7 cellular contexts compared by ENCODE assay signal in the genomic region with DNA sequence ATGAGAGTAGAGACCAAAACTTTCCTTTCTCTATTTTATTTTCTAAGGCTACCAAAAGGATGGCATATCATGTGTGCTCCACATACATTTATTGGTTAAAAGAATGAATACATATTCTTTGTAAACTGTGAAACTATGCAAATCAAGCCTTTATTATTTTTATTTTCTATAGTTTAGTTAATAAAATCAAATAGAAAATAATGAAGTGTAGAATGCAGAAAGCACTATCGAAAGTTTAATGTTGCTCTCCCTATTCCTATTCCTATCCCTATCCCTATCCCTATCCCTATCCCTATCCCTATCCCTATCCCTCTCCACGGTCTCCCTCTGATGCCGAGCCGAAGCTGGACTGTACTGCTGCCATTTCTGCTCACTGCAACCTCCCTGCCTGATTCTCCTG.
"Had no signal": no experiment of that assay in that cellular context is flagged by ENCODE, and none has a peak within 500 bp of the region (broad histone marks: within the 10 kb centered on the region; RNA-seq: fewer than 3 reads in every experiment).

No MANE protein-coding gene starts in this region.

- H3K27ac ChIP-seq: GM23248, KMS-11 had no signal

- H2AFZ ChIP-seq: GM23248 had no signal

- H3K4me3 ChIP-seq: GM23248 had no signal

- DNase-seq: GM23248, GOT3, H9, HCEC 1CT, IMR-90, KBM-7 had no signal

- H3K4me2 ChIP-seq: KMS-11 had no signal

- H3K9ac ChIP-seq: GM23248, KMS-11 had no signal
